ENCODE assay signal across 8 cellular contexts in genomic region chr2:219245148-219245898, GRCh38. TPM values are rescaled to one million over a fixed set of nuclear protein-coding genes. Genes with fewer than 3 reads are reported as not detected.
A peak's percentile ranks its signal among the peaks of the same experiment; 100 is the strongest.
DNase-seq lines count a peak whose midpoint lies in the region; ATAC-seq and TF ChIP-seq lines count a peak whose summit lies in the region.

TSS of gene GLB1L (minus strand) at chr2:219245444. CDS start at chr2:219243573, 1,871 bp downstream.
TSS of gene STK16 (plus strand) at chr2:219245479. CDS start at chr2:219246000, 521 bp downstream.

- peak within 1 kb of the TSS; percentile 94 for H3K4me3 ChIP-seq in BLaER1
- peak within 1 kb of the TSS; percentile 96 to 98 (median 96) for H3K4me3 ChIP-seq in right lobe of liver

- H3K27ac ChIP-seq in BLaER1 (peak within 1 kb of the TSS; percentile 94), right lobe of liver (peak within 1 kb of the TSS; percentile 94 to 95 (median 94))

- 0 out of 2 replicates have a peak, but pooled peaks cover 5% of the 10 kb centered on the region for H4K20me1 ChIP-seq in BLaER1

- 0% methylated on average over 7 of the region's 46 CpGs for WGBS in right lobe of liver (ENCODE audit: insufficient coverage, low coverage, low lambda C conversion rate, missing lambda C conversion rate)

- peak within 1 kb of the TSS; percentile 94 for H3K9ac ChIP-seq in BLaER1

- H3K4me1 ChIP-seq in BLaER1 (peaks cover 58% of the 10 kb centered on the region), right lobe of liver (peaks cover 2 to 50% (median 23%) of the 10 kb centered on the region in 4 donors)

- no peaks in the 10 kb centered on the region for H3K9me3 ChIP-seq in BLaER1
- H3K9me3 ChIP-seq in right lobe of liver, result no peaks in the 10 kb centered on the region

- intact Hi-C loops in right lobe of liver (cut with DNase I), result no loop called here

- peak; percentile 72 for ATAC-seq in HG03354 (IDR thresholded peaks at IDR 0.05; ENCODE audit: poor library complexity, severe bottlenecking, unreplicated experiment)
- peak; percentile 78 to 79 (median 78) for ATAC-seq in right lobe of liver

- TF ChIP-seq POLR2A in GM19099 (IDR thresholded peaks at IDR 0.05; ENCODE audit: extremely low read depth, insufficient read length, low read depth) (peak; percentile 89), right lobe of liver (IDR thresholded peaks at IDR 0.05) (peak; percentile 91)

- H3K27me3 ChIP-seq in BLaER1, result no peaks in the 10 kb centered on the region
- no peaks in the 10 kb centered on the region for H3K27me3 ChIP-seq in right lobe of liver

- H3K36me3 ChIP-seq in BLaER1, result peaks cover 12% of the 10 kb centered on the region; the same call in 1 of the 2 replicates
- H3K36me3 ChIP-seq in right lobe of liver, result peaks cover 0 to 5% (median 2%) of the 10 kb centered on the region in 4 donors

- peak; percentile 76 to 93 for DNase-seq in NCI-H526 (lab: John Stamatoyannopoulos, UW)
- DNase-seq in activated CD4-positive, alpha-beta T cell treated with anti-CD3 and anti-CD28 coated beads, Interleukin-2, amount 50 U/mL, for 1 hour, result peak; percentile 82
- DNase-seq in dermis blood vessel endothelial cell, result peak; percentile 97
- DNase-seq in right lobe of liver, result peak; percentile 93 to 96 (median 95)
- DNase-seq in stimulated activated CD4-positive, alpha-beta T cell treated with anti-CD3 and anti-CD28 coated beads, Interleukin-4, amount 100 ng/mL, for 1 hour, result peak; percentile 89

- peak within 1 kb of the TSS; percentile 98 for H3K4me2 ChIP-seq in BLaER1

- no peak for TF ChIP-seq CTCF in right lobe of liver (IDR thresholded peaks at IDR 0.05)

RNA-seq across cellular contexts. Expression of gene GLB1L, which starts in this region (rescaled TPM):
- total RNA-seq in dermis blood vessel endothelial cell (5.7 and 6.5 TPM in 2 replicates), right lobe of liver (1 to 10 TPM; 2.1 to 4.2 (median 2.8) TPM)

RNA-seq across cellular contexts. Expression of gene STK16, which starts in this region (rescaled TPM):
- total RNA-seq in dermis blood vessel endothelial cell, result 24.3 and 24.7 TPM in 2 replicates
- 10 to 100 TPM; 17.7 to 28.1 (median 21.9) TPM for total RNA-seq in right lobe of liver

Comparison
In these comparisons a context has a peak if more than half of its experiments do, and no peak if none do; other contexts are left out.
1. Peak in every context shown above with its lines: DNase-seq, ATAC-seq, H3K4me3 ChIP-seq and H3K27ac ChIP-seq.